In genomic region chr21:29018540-29018939, GRCh38 we compare ENCODE assay signal across 8 cellular contexts. TPM values are rescaled to one million over a fixed set of nuclear protein-coding genes. Genes with fewer than 3 reads are reported as not detected.
DNase-seq lines count a peak whose midpoint lies in the region; ATAC-seq and TF ChIP-seq lines count a peak whose summit lies in the region.

No MANE protein-coding gene starts in this region.

- H3K4me3 ChIP-seq in BLaER1 (peak overlapping the region; percentile 77), MM.1S (ENCODE audit: low read length) (peak overlapping the region; percentile 95), mucosa of descending colon (peak overlapping the region; percentile 60)

- no peaks in the 10 kb centered on the region for H3K36me3 ChIP-seq in BLaER1
- no peaks in the 10 kb centered on the region for H3K36me3 ChIP-seq in MM.1S (replicated peaks; ENCODE audit: insufficient read depth, low read length)
- H3K36me3 ChIP-seq in mucosa of descending colon (ENCODE audit: low read depth), result no peaks in the 10 kb centered on the region

- H3K4me1 ChIP-seq in BLaER1, result peaks cover 20% of the 10 kb centered on the region
- H3K4me1 ChIP-seq in MM.1S (ENCODE audit: low read length), result no peaks in the 10 kb centered on the region
- H3K4me1 ChIP-seq in mucosa of descending colon (ENCODE audit: low read depth), result peaks cover 9% of the 10 kb centered on the region

- TF ChIP-seq CTCF in MM.1S (IDR thresholded peaks at IDR 0.05; ENCODE audit: low read length), result no peak
- TF ChIP-seq CTCF in chondrocyte (IDR thresholded peaks at IDR 0.05), result no peak
- TF ChIP-seq CTCF in mucosa of descending colon (IDR thresholded peaks at IDR 0.05), result no peak

- no peak overlapping the region for H3K27ac Mint-ChIP-seq in chondrocyte (ENCODE audit: unreplicated experiment)

- H3K27me3 ChIP-seq in BLaER1 (no peaks in the 10 kb centered on the region), MM.1S (replicated peaks; ENCODE audit: insufficient read depth, low read length) (no peaks in the 10 kb centered on the region)

- no peaks in the 10 kb centered on the region for H3F3A ChIP-seq in MM.1S (ENCODE audit: insufficient read depth, low read length)

- peaks cover 14% of the 10 kb centered on the region for H3K4me1 Mint-ChIP-seq in chondrocyte (ENCODE audit: low read depth)

- H3K79me2 ChIP-seq in MM.1S (ENCODE audit: low read length), result peaks cover 13% of the 10 kb centered on the region

- ATAC-seq in GM21447 (IDR thresholded peaks at IDR 0.05; ENCODE audit: unreplicated experiment) (peak; percentile 12), mucosa of descending colon (peak; percentile 40)

- peak overlapping the region; percentile 77 for H3K4me3 Mint-ChIP-seq in chondrocyte (ENCODE audit: unreplicated experiment)

- no peaks in the 10 kb centered on the region for H3K27me3 Mint-ChIP-seq in chondrocyte (ENCODE audit: low read depth)

- H3K36me3 Mint-ChIP-seq in chondrocyte (ENCODE audit: low read depth), result no peaks in the 10 kb centered on the region

- H3K9me3 Mint-ChIP-seq in chondrocyte (ENCODE audit: low read depth), result no peaks in the 10 kb centered on the region

- H3K9me2 ChIP-seq in MM.1S (replicated peaks; ENCODE audit: insufficient read depth, low read length), result no peaks in the 10 kb centered on the region

- peak overlapping the region; percentile 77 for H3K9ac ChIP-seq in BLaER1
- H3K9ac ChIP-seq in MM.1S (ENCODE audit: low read length), result peak overlapping the region; percentile 87

- DNase-seq in MM.1S (no peak), chondrocyte (ENCODE audit: low spot score) (no peak), mucosa of descending colon (no peak), glomerular visceral epithelial cell (ENCODE audit: extremely low spot score) (no peak), NCI-H1694 treated with DMSO at 0.1 percent for 48 hours (lab: John Stamatoyannopoulos, UW) (no peak), NCI-H128 (lab: John Stamatoyannopoulos, UW; ENCODE audit: unreplicated experiment) (no peak)

- H2AFZ ChIP-seq in MM.1S (ENCODE audit: low read length), result peak overlapping the region; percentile 97

- H4K20me1 ChIP-seq in BLaER1 (no peaks in the 10 kb centered on the region), MM.1S (ENCODE audit: insufficient read depth, low read length) (no peaks in the 10 kb centered on the region)

- peak overlapping the region; percentile 91 for H3K4me2 ChIP-seq in BLaER1
- peak overlapping the region; percentile 87 for H3K4me2 ChIP-seq in MM.1S (ENCODE audit: low read depth, low read length)

- intact Hi-C loops in mucosa of descending colon (cut with DNase I, micrococcal nuclease), result no loop called here

- H3K27ac ChIP-seq in BLaER1 (peak overlapping the region; percentile 82), MM.1S (ENCODE audit: low read length) (peak overlapping the region; percentile 51; the same call in 1 of the 2 replicates)

- no peaks in the 10 kb centered on the region for H3K9me3 ChIP-seq in BLaER1
- H3K9me3 ChIP-seq in MM.1S (replicated peaks; ENCODE audit: insufficient read depth, low read length), result no peaks in the 10 kb centered on the region
- H3K9me3 ChIP-seq in mucosa of descending colon, result no peaks in the 10 kb centered on the region

RNA-seq across cellular contexts. Expression of gene RWDD2B, which starts 0.6 kb away (rescaled TPM):
- total RNA-seq in chondrocyte, result 8.8 to 11.0 TPM (median 10.7 TPM) in 3 replicates
- total RNA-seq in mucosa of descending colon, result 10 to 100 TPM in 1 of 3 donors, 1 to 10 TPM in 2; 7.7 to 15.5 (median 8.0) TPM

RNA-seq across cellular contexts. Expression of gene USP16, which starts 5.9 kb away (rescaled TPM):
- total RNA-seq in chondrocyte (20.9 to 27.0 TPM (median 22.5 TPM) in 3 replicates), mucosa of descending colon (10 to 100 TPM; 35.2 to 41.5 (median 37.6) TPM)

RNA-seq across cellular contexts. Expression of gene LTN1, which starts 25.9 kb away (rescaled TPM):
- total RNA-seq in chondrocyte (19.8 to 26.1 TPM (median 22.0 TPM) in 3 replicates), mucosa of descending colon (10 to 100 TPM; 24.5 to 32.7 (median 30.9) TPM)

RNA-seq across cellular contexts. Expression of gene CCT8, which starts 54.9 kb away (rescaled TPM):
- 126 to 132 TPM (median 127 TPM) in 3 replicates for total RNA-seq in chondrocyte
- 100 to 1,000 TPM in 1 of 3 donors, 10 to 100 TPM in 2; 76.2 to 103 (median 95.1) TPM for total RNA-seq in mucosa of descending colon
